8 cellular contexts compared by ENCODE assay signal in the genomic region with DNA sequence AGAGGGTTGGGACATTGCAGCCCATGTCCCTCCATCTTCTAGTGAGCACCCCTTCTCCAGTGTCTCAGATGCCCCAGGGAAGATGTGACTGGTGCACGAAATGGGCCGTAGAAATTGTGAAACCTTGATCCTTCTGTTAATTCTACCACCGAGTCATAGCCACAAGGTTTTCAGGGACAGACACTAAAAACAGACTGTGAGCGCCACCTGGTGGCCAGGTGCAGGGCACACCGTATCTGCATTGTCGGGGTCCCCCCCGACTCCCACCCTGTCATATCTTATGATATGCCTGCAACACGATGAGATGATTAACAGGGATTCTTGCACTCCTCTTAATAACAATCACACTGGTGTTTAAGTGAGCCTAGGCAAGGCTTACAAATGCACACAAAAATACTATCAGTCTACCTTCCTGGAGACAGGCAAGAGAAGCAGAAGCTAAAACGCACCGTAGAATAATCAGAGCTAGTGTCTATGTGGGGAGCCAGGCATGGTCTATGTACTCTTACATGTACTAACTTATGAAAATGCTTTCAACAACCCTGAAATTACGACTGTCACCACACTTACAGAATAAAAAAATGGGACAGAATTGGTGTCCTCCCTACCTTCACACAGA. TPM values are rescaled to one million over a fixed set of nuclear protein-coding genes. Genes with fewer than 3 reads are reported as not detected.
DNase-seq lines count a peak whose midpoint lies in the region; ATAC-seq, FAIRE-seq and TF ChIP-seq lines count a peak whose summit lies in the region.

No MANE protein-coding gene starts in this region.

- H4K20me1 ChIP-seq in neural cell (ENCODE audit: insufficient read depth): no peaks in the 10 kb centered on the region

- H3K4me1 ChIP-seq in ACC112 (ENCODE audit: control insufficient read depth, insufficient read depth, low read length, unreplicated experiment): no peaks in the 10 kb centered on the region

- peak overlapping the region; percentile 11 for H3K9ac ChIP-seq in neural cell (ENCODE audit: low read length)

- FAIRE-seq in GM19239 (lab: Jason Lieb, UNC): peak; percentile 87

- DNase-seq in GM19239 (ENCODE audit: insufficient read length, low spot score) (peak; percentile 40), NCI-H748 (lab: John Stamatoyannopoulos, UW; ENCODE audit: unreplicated experiment) (peak; percentile 62)
- peak; percentile 72 for DNase-seq in activated CD8-positive, alpha-beta memory T cell treated with anti-CD3 and anti-CD28 coated beads, Interleukin-2, amount 10 ng/mL, durations not matched to agents 7 days and 5 days
- DNase-seq in stimulated activated naive CD4-positive, alpha-beta T cell treated with Interleukin-2 at 50 U/mL for 16 hours (lab: John Stamatoyannopoulos, UW): peak; percentile 51

- no peak overlapping the region for H3K4me3 Mint-ChIP-seq in activated CD8-positive, alpha-beta memory T cell treated with anti-CD3 and anti-CD28 coated beads, Interleukin-2, amount 10 ng/mL, durations not matched to agents 7 days and 5 days

- TF ChIP-seq CTCF in neural cell (IDR thresholded peaks at IDR 0.05; ENCODE audit: poor library complexity, severe bottlenecking): peak; percentile 87

- peaks cover 5% of the 10 kb centered on the region for H3K4me1 Mint-ChIP-seq in activated CD8-positive, alpha-beta memory T cell treated with anti-CD3 and anti-CD28 coated beads, Interleukin-2, amount 10 ng/mL, durations not matched to agents 7 days and 5 days

- H3K27ac ChIP-seq in ACC112 (ENCODE audit: low read depth, low read length) (no peak overlapping the region), neural cell (ENCODE audit: low read length) (peak overlapping the region; percentile 64)

- no peak for TF ChIP-seq EP300 in neural cell (conservative IDR thresholded peaks at IDR 0.05; ENCODE audit: poor library complexity, severe bottlenecking)

- no peaks in the 10 kb centered on the region for H3K36me3 Mint-ChIP-seq in activated CD8-positive, alpha-beta memory T cell treated with anti-CD3 and anti-CD28 coated beads, Interleukin-2, amount 10 ng/mL, durations not matched to agents 7 days and 5 days

- H3K27me3 Mint-ChIP-seq in activated CD8-positive, alpha-beta memory T cell treated with anti-CD3 and anti-CD28 coated beads, Interleukin-2, amount 10 ng/mL, durations not matched to agents 7 days and 5 days: peaks cover 14% of the 10 kb centered on the region

- peaks cover 5% of the 10 kb centered on the region for H3F3A ChIP-seq in neural cell (ENCODE audit: insufficient read depth, low read length, poor library complexity, severe bottlenecking)

- H3K27ac Mint-ChIP-seq in activated CD8-positive, alpha-beta memory T cell treated with anti-CD3 and anti-CD28 coated beads, Interleukin-2, amount 10 ng/mL, durations not matched to agents 7 days and 5 days: no peak overlapping the region

- CTCF ChIA-PET in activated CD8-positive, alpha-beta memory T cell treated with anti-CD3 and anti-CD28 coated beads, Interleukin-2, amount 10 ng/mL, durations not matched to agents 7 days and 5 days (lab: Charles Lee): interaction anchor here (0.7 to 3.1 kb wide), 14 partner anchors 14 to 194 kb away, joined by 3 to 54 read pairs (median 4); no protein-coding TSS in a partner anchor

- H2AFZ ChIP-seq in ACC112 (ENCODE audit: low read length, unreplicated experiment): peak overlapping the region; percentile 11
- no peak overlapping the region for H2AFZ ChIP-seq in neural cell (ENCODE audit: low read depth, low read length)

- H3K9me3 Mint-ChIP-seq in activated CD8-positive, alpha-beta memory T cell treated with anti-CD3 and anti-CD28 coated beads, Interleukin-2, amount 10 ng/mL, durations not matched to agents 7 days and 5 days (ENCODE audit: low read depth): no peaks in the 10 kb centered on the region

- no peak overlapping the region for H3K4me2 ChIP-seq in neural cell (ENCODE audit: low read length)

- peak; percentile 57 for ATAC-seq in activated CD8-positive, alpha-beta memory T cell treated with anti-CD3 and anti-CD28 coated beads, Interleukin-2, amount 10 ng/mL, durations not matched to agents 7 days and 5 days
- ATAC-seq in esophagus mucosa (peak; percentile 82), GM21786 (IDR thresholded peaks at IDR 0.05; ENCODE audit: unreplicated experiment) (no peak)

- H3K36me3 ChIP-seq in ACC112 (ENCODE audit: insufficient read depth, low read length) (no peaks in the 10 kb centered on the region), neural cell (ENCODE audit: insufficient read depth, low read length) (no peaks in the 10 kb centered on the region)

- no peak overlapping the region for H3K4me3 ChIP-seq in ACC112 (ENCODE audit: low read depth, low read length)
- H3K4me3 ChIP-seq in neural cell (ENCODE audit: low read length): peak overlapping the region; percentile 8

- no peaks in the 10 kb centered on the region for H3K9me2 ChIP-seq in neural cell (ENCODE audit: insufficient read depth, low read length)

- no peaks in the 10 kb centered on the region for H3K9me3 ChIP-seq in neural cell (ENCODE audit: low read length)

- no peaks in the 10 kb centered on the region for H3K79me2 ChIP-seq in ACC112 (ENCODE audit: control insufficient read depth, insufficient read depth, low read length, unreplicated experiment)
- no peaks in the 10 kb centered on the region for H3K79me2 ChIP-seq in neural cell (replicated peaks; ENCODE audit: insufficient read depth, low read length)

- peak; percentile 85 for TF ChIP-seq RAD21 in neural cell (conservative IDR thresholded peaks at IDR 0.05)

- H3K27me3 ChIP-seq in ACC112 (ENCODE audit: insufficient read depth, low read length) (no peaks in the 10 kb centered on the region; the same call in 1 of the 2 replicates), neural cell (ENCODE audit: insufficient read depth, low read depth, low read length) (no peaks in the 10 kb centered on the region)

TF ChIP-seq in neural cell, 6 proteins besides CTCF, POLR2A, EP300 and RAD21:
- TF ChIP-seq TAF1 (IDR thresholded peaks at IDR 0.05; ENCODE audit: low read depth): no peak
- TF ChIP-seq SMC3 (conservative IDR thresholded peaks at IDR 0.05; ENCODE audit: poor library complexity): peak; percentile 85

RNA-seq across cellular contexts. Expression of a gene that starts 57.8 kb away (rescaled TPM):
- total RNA-seq in activated CD8-positive, alpha-beta memory T cell treated with anti-CD3 and anti-CD28 coated beads, Interleukin-2, amount 10 ng/mL, durations not matched to agents 7 days and 5 days: not detected
- 0.32 TPM for total RNA-seq in esophagus mucosa
- 0.46 TPM in 1 of 2 replicates, not detected in the other for polyA plus RNA-seq in neural cell
- polyA minus RNA-seq in neural cell: 0.46 and 0.97 TPM in 2 replicates
